ENCODE assay signal across 1 cellular context in genomic region chr12:28415755-28416154, GRCh38.
TF ChIP-seq lines count a peak whose summit lies in the region.

No MANE protein-coding gene starts in this region.

TF ChIP-seq in GM23338, 12 proteins besides CTCF, POLR2A, EP300 and RAD21 (continued from another document):
- no peak for TF ChIP-seq REST (IDR thresholded peaks at IDR 0.05; ENCODE audit: unreplicated experiment)
- no peak for TF ChIP-seq ZNF331 (CRISPR knock-in tag; IDR thresholded peaks at IDR 0.05; ENCODE audit: low read depth)
